22 cellular contexts compared by ENCODE assay signal in genomic region chr19:49986354-49986753, GRCh38. TPM values are rescaled to one million over a fixed set of nuclear protein-coding genes. Genes with fewer than 3 reads are reported as not detected.
"Had no signal": no experiment of that assay in that cellular context is flagged by ENCODE, and none has a peak within 500 bp of the region (broad histone marks: within the 10 kb centered on the region; RNA-seq: fewer than 3 reads in every experiment).

No MANE protein-coding gene starts in this region.

- H3K4me1 Mint-ChIP-seq: activated CD4-positive, alpha-beta T cell treated with anti-CD3 and anti-CD28 coated beads, Interleukin-2, amount 10 ng/mL, durations not matched to agents 7 days and 5 days; brain; WTC11 had no signal

- H3K9me3 Mint-ChIP-seq: activated CD4-positive, alpha-beta memory T cell treated with anti-CD3 and anti-CD28 coated beads, Interleukin-2, amount 10 ng/mL, durations not matched to agents 7 days and 5 days; activated CD4-positive, alpha-beta T cell treated with anti-CD3 and anti-CD28 coated beads, Interleukin-2, amount 10 ng/mL, durations not matched to agents 7 days and 5 days; activated naive CD8-positive, alpha-beta T cell treated with anti-CD3 and anti-CD28 coated beads for 36 hours; activated naive CD8-positive, alpha-beta T cell treated with anti-CD3 and anti-CD28 coated beads, Interleukin-2, amount 50 U/mL, for 24 hours; activated T-cell treated with anti-CD3 and anti-CD28 coated beads, Interleukin-2, amount 50 U/mL, for 24 hours; activated T-cell treated with anti-CD3 and anti-CD28 coated beads, Interleukin-2, amount 50 U/mL, for 72 hours; brain; central memory CD8-positive, alpha-beta T cell; effector memory CD8-positive, alpha-beta T cell; T-cell; T-helper 1 cell treated with Interleukin-12 subunit alpha and Interleukin-12 subunit beta and Interleukin-4 antibody, amounts not matched to agents 30 μg/mL and 1 μg/mL, for 36 hours; WTC11 had no signal

- H3K27ac ChIP-seq: adrenal gland, ascending aorta, breast epithelium, coronary artery, esophagus muscularis mucosa, foreskin keratinocyte, gastrocnemius medialis, heart right ventricle had no signal

- H3K4me3 Mint-ChIP-seq: activated CD4-positive, alpha-beta memory T cell treated with anti-CD3 and anti-CD28 coated beads, Interleukin-2, amount 10 ng/mL, durations not matched to agents 7 days and 5 days; activated CD4-positive, alpha-beta T cell treated with anti-CD3 and anti-CD28 coated beads, Interleukin-2, amount 10 ng/mL, durations not matched to agents 7 days and 5 days; activated naive CD8-positive, alpha-beta T cell treated with anti-CD3 and anti-CD28 coated beads for 36 hours; activated naive CD8-positive, alpha-beta T cell treated with anti-CD3 and anti-CD28 coated beads, Interleukin-2, amount 50 U/mL, for 24 hours; activated T-cell treated with anti-CD3 and anti-CD28 coated beads, Interleukin-2, amount 50 U/mL, for 24 hours; activated T-cell treated with anti-CD3 and anti-CD28 coated beads, Interleukin-2, amount 50 U/mL, for 72 hours; central memory CD8-positive, alpha-beta T cell; dendritic cell treated with granulocyte-macrophage colony-stimulating factor and Interleukin-4, amounts not matched to agents 40 ng/mL and 50 ng/mL, for 4 days; T-cell; T-helper 1 cell treated with Interleukin-12 subunit alpha and Interleukin-12 subunit beta and Interleukin-4 antibody, amounts not matched to agents 30 μg/mL and 1 μg/mL, for 36 hours; WTC11 had no signal

- H3K27ac Mint-ChIP-seq: activated CD4-positive, alpha-beta memory T cell treated with anti-CD3 and anti-CD28 coated beads, Interleukin-2, amount 10 ng/mL, durations not matched to agents 7 days and 5 days; activated CD4-positive, alpha-beta T cell treated with anti-CD3 and anti-CD28 coated beads, Interleukin-2, amount 10 ng/mL, durations not matched to agents 7 days and 5 days; activated naive CD8-positive, alpha-beta T cell treated with anti-CD3 and anti-CD28 coated beads for 36 hours; activated T-cell treated with anti-CD3 and anti-CD28 coated beads, Interleukin-2, amount 50 U/mL, for 24 hours; activated T-cell treated with anti-CD3 and anti-CD28 coated beads, Interleukin-2, amount 50 U/mL, for 72 hours; dendritic cell treated with granulocyte-macrophage colony-stimulating factor and Interleukin-4, amounts not matched to agents 40 ng/mL and 50 ng/mL, for 4 days; effector memory CD8-positive, alpha-beta T cell; T-cell; T-helper 1 cell treated with Interleukin-12 subunit alpha and Interleukin-12 subunit beta and Interleukin-4 antibody, amounts not matched to agents 30 μg/mL and 1 μg/mL, for 36 hours; WTC11 had no signal

- H3K27me3 Mint-ChIP-seq: activated CD4-positive, alpha-beta memory T cell treated with anti-CD3 and anti-CD28 coated beads, Interleukin-2, amount 10 ng/mL, durations not matched to agents 7 days and 5 days; activated CD4-positive, alpha-beta T cell treated with anti-CD3 and anti-CD28 coated beads, Interleukin-2, amount 10 ng/mL, durations not matched to agents 7 days and 5 days; activated naive CD8-positive, alpha-beta T cell treated with anti-CD3 and anti-CD28 coated beads for 36 hours; activated naive CD8-positive, alpha-beta T cell treated with anti-CD3 and anti-CD28 coated beads, Interleukin-2, amount 50 U/mL, for 24 hours; activated T-cell treated with anti-CD3 and anti-CD28 coated beads, Interleukin-2, amount 50 U/mL, for 24 hours; brain; central memory CD8-positive, alpha-beta T cell; dendritic cell treated with granulocyte-macrophage colony-stimulating factor and Interleukin-4, amounts not matched to agents 40 ng/mL and 50 ng/mL, for 4 days; effector memory CD8-positive, alpha-beta T cell; T-cell had no signal

- DNase-seq: activated gamma-delta T cell had no signal

RNA-seq across cellular contexts. Expression of gene SIGLEC11, which starts 25.4 kb away (rescaled TPM):
- polyA plus RNA-seq: foreskin keratinocyte had no signal
